In genomic region chr5:168339151-168340140, GRCh38 we compare ENCODE assay signal across 1 cellular context.
TF ChIP-seq lines count a peak whose summit lies in the region.

No MANE protein-coding gene starts in this region.

TF ChIP-seq in H1, 55 proteins besides CTCF, POLR2A, EP300 and RAD21:
- TF ChIP-seq KDM1A (IDR thresholded peaks at IDR 0.05; ENCODE audit: borderline replicate concordance, low read length), result peak; percentile 96
- TF ChIP-seq NRF1 (IDR thresholded peaks at IDR 0.05; ENCODE audit: low read depth, low read length), result no peak
- 0 out of 4 replicates have a peak, but pooled peaks of 1 of the 2 experiments have one; percentile 58 for TF ChIP-seq HDAC2 (IDR thresholded peaks at IDR 0.05; ENCODE audit: borderline replicate concordance in 1 of 2, low read depth in 2 of 2, low read length in 2 of 2)
- peak; percentile 65; the same call in 1 of the 2 replicates for TF ChIP-seq TEAD4 (IDR thresholded peaks at IDR 0.05; ENCODE audit: low read depth, low read length)
